Comparison of ENCODE assay signal across 20 cellular contexts in the genomic region with DNA sequence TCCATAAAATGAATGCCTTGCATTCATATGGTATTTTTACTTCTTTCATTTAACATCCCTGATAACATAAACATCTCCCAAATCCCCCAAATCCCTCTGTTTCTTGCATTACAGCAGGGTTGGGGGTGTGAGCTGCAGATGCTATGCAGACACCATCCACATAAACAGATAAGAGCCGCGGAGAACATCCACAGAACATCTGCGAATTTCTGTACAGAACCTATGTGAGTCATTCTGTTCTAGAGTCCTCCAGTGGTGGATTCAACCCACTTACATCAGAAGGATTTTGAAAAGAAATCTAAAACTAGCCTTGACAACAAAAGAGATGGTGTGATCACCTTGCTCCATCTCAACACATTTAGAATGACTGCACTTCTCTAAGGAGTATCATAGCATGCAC. TPM values are rescaled to one million over a fixed set of nuclear protein-coding genes. Genes with fewer than 3 reads are reported as not detected.
DNase-seq lines count a peak whose midpoint lies in the region; ATAC-seq and TF ChIP-seq lines count a peak whose summit lies in the region.
"Had no signal": no experiment of that assay in that cellular context is flagged by ENCODE, and none has a peak within 500 bp of the region (broad histone marks: within the 10 kb centered on the region; RNA-seq: fewer than 3 reads in every experiment).

No MANE protein-coding gene starts in this region.

- H3K27ac ChIP-seq in GM23248 = 0 out of 2 replicates have a peak overlapping the region, but pooled peaks have one; percentile 0
- H3K27ac ChIP-seq: A549, KMS-11, SJCRH30 had no signal

- no peaks in the 10 kb centered on the region for H4K20me1 ChIP-seq in GM23248 (ENCODE audit: insufficient read depth)

- DNase-seq in GM23248 (peak; percentile 38), cardiac fibroblast (ENCODE audit: low read depth in 2 of 2) (peak; percentile 22 to 53), foreskin fibroblast (peak; percentile 29 to 61), superior temporal gyrus (ENCODE audit: extremely low spot score) (peak; percentile 28), H4 (ENCODE audit: low spot score) (no peak)
- no peak for DNase-seq in activated CD8-positive, alpha-beta memory T cell treated with anti-CD3 and anti-CD28 coated beads, Interleukin-2, amount 50 U/mL, for 4 hours
- DNase-seq: CD4-positive, alpha-beta T cell; COR-L47; DMS79; NCI-H1105; NCI-H2029 treated with DMSO at 0.1 percent for 48 hours; NCI-H2171; NCI-H524 treated with DMSO at 0.1 percent for 48 hours; NCI-H82 had no signal

- H3K79me2 ChIP-seq in GM23248 (ENCODE audit: insufficient read depth) = peaks cover 98% of the 10 kb centered on the region

- H2AFZ ChIP-seq in GM23248 = no peak overlapping the region

- in situ Hi-C loops in GM23248 (cut with MboI) = no loop called here

- peaks cover 23% of the 10 kb centered on the region for H3F3A ChIP-seq in GM23248 (ENCODE audit: insufficient read depth)

- H3K9me3 ChIP-seq in GM23248 (ENCODE audit: low read depth) = no peaks in the 10 kb centered on the region
- H3K9me3 ChIP-seq: A549, SJCRH30 had no signal

- no peak for ATAC-seq in HG03460 (IDR thresholded peaks at IDR 0.05; ENCODE audit: unreplicated experiment)
- ATAC-seq: A549, GM12878, Panc1 had no signal

- no peaks in the 10 kb centered on the region for H3K9me2 ChIP-seq in GM23248 (ENCODE audit: insufficient read depth)

- peaks cover 6% of the 10 kb centered on the region; the same call in 1 of the 2 replicates for H3K36me3 ChIP-seq in GM23248 (ENCODE audit: low read depth)
- H3K36me3 ChIP-seq: SJCRH30 had no signal

- no peak overlapping the region for H3K4me2 ChIP-seq in GM23248 (ENCODE audit: unreplicated experiment)
- H3K4me2 ChIP-seq: A549, KMS-11 had no signal

- peaks cover 39% of the 10 kb centered on the region for H3K4me1 ChIP-seq in GM23248 (ENCODE audit: insufficient read depth)
- H3K4me1 ChIP-seq: A549 had no signal

- TF ChIP-seq CTCF in cardiac fibroblast (IDR thresholded peaks at IDR 0.05; ENCODE audit: low read depth, low read length) = no peak
- TF ChIP-seq CTCF in foreskin fibroblast (IDR thresholded peaks at IDR 0.05; ENCODE audit: low read depth, low read length) = no peak

- H3K9ac ChIP-seq in GM23248 = no peak overlapping the region
- H3K9ac ChIP-seq: KMS-11 had no signal

- H3K4me3 ChIP-seq in GM23248 (no peak overlapping the region), cardiac fibroblast (replicated peaks in 1 of 2; ENCODE audit: low read depth in 2 of 2, low read length in 2 of 2) (no peak overlapping the region), foreskin fibroblast (ENCODE audit: low read depth in 1 of 2, low read length in 2 of 2) (no peak overlapping the region)
- H3K4me3 ChIP-seq: A549, GM12878, SJCRH30 had no signal

- WGBS in GM23248 (ENCODE audit: low coverage in 1 of 2, low lambda C conversion rate in 2 of 2, missing lambda C conversion rate in 2 of 2), 2 experiments = 32 to 36% methylated on average over 3 of the region's 3 CpGs

- no peaks in the 10 kb centered on the region for H3K27me3 ChIP-seq in GM23248 (replicated peaks; ENCODE audit: insufficient read depth)
- H3K27me3 ChIP-seq: SJCRH30 had no signal

RNA-seq across cellular contexts. Expression of gene FBLN5, which starts 20.3 kb away (rescaled TPM):
- total RNA-seq in GM23248 (2014; rRNA removed; shearing (Covaris generic)) = 234 TPM in 2 replicates
- 756 and 767 TPM in 2 replicates for polyA plus RNA-seq in GM23248 (2016; fragmentation: Nextera tagmentation; extraction: Ambion mirVana)
- total RNA-seq in H4 (2014; rRNA removed; shearing (Covaris generic)) = 10.1 and 14.2 TPM in 2 replicates

RNA-seq across cellular contexts. Expression of gene TC2N, which starts 59.9 kb away (rescaled TPM):
- under 0.01 and 0.65 TPM in 2 replicates for total RNA-seq in GM23248 (2014; rRNA removed; shearing (Covaris generic))
- polyA plus RNA-seq in GM23248 (2016; fragmentation: Nextera tagmentation; extraction: Ambion mirVana) = 0.34 and 0.77 TPM in 2 replicates
- 2.4 and 3.1 TPM in 2 replicates for total RNA-seq in H4 (2014; rRNA removed; shearing (Covaris generic))

Comparison
In these comparisons a context has a peak if more than half of its experiments do, and no peak if none do; other contexts are left out.
1. DNase-seq: peak in GM23248 (single experiment), cardiac fibroblast (2 of 2), foreskin fibroblast (2 of 2) and superior temporal gyrus (single experiment); none in H4 (single experiment) and activated CD8-positive, alpha-beta memory T cell treated with anti-CD3 and anti-CD28 coated beads, Interleukin-2, amount 50 U/mL, for 4 hours (single experiment).
2. RNA of gene FBLN5, which starts 20.3 kb away (total RNA-seq): 234 TPM in GM23248; 10.1 to 14.2 TPM in H4; every median in the first group is over 10 times any median in the second.